ENCODE assay signal across 33 cellular contexts in genomic region chr3:13239467-13239760, GRCh38.
DNase-seq lines count a peak whose midpoint lies in the region; ATAC-seq and TF ChIP-seq lines count a peak whose summit lies in the region.
"Had no signal": no experiment of that assay in that cellular context is flagged by ENCODE, and none has a peak within 500 bp of the region (broad histone marks: within the 10 kb centered on the region; RNA-seq: fewer than 3 reads in every experiment).

No MANE protein-coding gene starts in this region.

- H3K4me3 Mint-ChIP-seq in immature natural killer cell: no peak overlapping the region
- H3K4me3 Mint-ChIP-seq: B cell; CD14-positive monocyte; CD4-positive, alpha-beta memory T cell; CD4-positive, alpha-beta T cell; CD4-positive, CD25-positive, alpha-beta regulatory T cell; CD8-positive, alpha-beta T cell had no signal

- H3K4ac ChIP-seq in neuronal stem cell (ENCODE audit: low read length): no peak overlapping the region

- H3K27me3 ChIP-seq in right cardiac atrium (ENCODE audit: control insufficient read depth, insufficient read depth) (no peaks in the 10 kb centered on the region), heart left ventricle (peaks cover 0 to 4% (median 0%) of the 10 kb centered on the region in 9 donors), BLaER1 (no peaks in the 10 kb centered on the region), neuronal stem cell (ENCODE audit: control insufficient read depth in 3 of 3, insufficient read depth in 3 of 3, low read depth in 1 of 3, low read length in 3 of 3) (no peaks in the 10 kb centered on the region)
- H3K27me3 ChIP-seq in BLaER1 treated with 17β-estradiol and CSF1 and Interleukin-3, amounts not matched to agents 10 nM and 100 nM: peaks cover 0 to 6% (median 0%) of the 10 kb centered on the region in 11 experiments; a peak in 2 of 22 replicates
- H3K27me3 ChIP-seq: BE2C had no signal

- H3K9me3 Mint-ChIP-seq in immature natural killer cell: no peaks in the 10 kb centered on the region
- H3K9me3 Mint-ChIP-seq: CD4-positive, alpha-beta memory T cell; CD4-positive, alpha-beta T cell; CD4-positive, CD25-positive, alpha-beta regulatory T cell; CD8-positive, alpha-beta memory T cell; CD8-positive, alpha-beta T cell had no signal

- peak overlapping the region; percentile 83 for H3K23ac ChIP-seq in neuronal stem cell (ENCODE audit: low read depth, low read length, poor library complexity)

- peak overlapping the region; percentile 73 for H2AK5ac ChIP-seq in neuronal stem cell (ENCODE audit: low read depth, low read length)

- 82% methylated on average over 8 of the region's 8 CpGs for WGBS in right cardiac atrium
- WGBS in heart left ventricle, 4 donors: 82 to 83% (median 83%) methylated on average over 5 to 8 of the region's 8 CpGs
- no CpG with 5 or more reads among the region's 8 CpGs for WGBS in neuronal stem cell (ENCODE audit: extremely low coverage in 2 of 2, insufficient read length in 2 of 2, insufficient replicate concordance in 1 of 2), 2 donors

- H3K79me1 ChIP-seq in neuronal stem cell (ENCODE audit: low read depth, low read length): peaks cover 1% of the 10 kb centered on the region

- no peak overlapping the region for H2BK12ac ChIP-seq in neuronal stem cell (ENCODE audit: low read length)

- H3K4me1 ChIP-seq in right cardiac atrium (ENCODE audit: control insufficient read depth, insufficient read depth, low read length): no peaks in the 10 kb centered on the region
- H3K4me1 ChIP-seq in heart left ventricle: peaks cover 0 to 13% (median 7%) of the 10 kb centered on the region in 12 donors
- peaks cover 100% of the 10 kb centered on the region for H3K4me1 ChIP-seq in BLaER1
- H3K4me1 ChIP-seq in BLaER1 treated with 17β-estradiol and CSF1 and Interleukin-3, amounts not matched to agents 10 nM and 100 nM: peaks cover 32 to 100% (median 96%) of the 10 kb centered on the region in 10 experiments
- peaks cover 8% of the 10 kb centered on the region in 2 donors for H3K4me1 ChIP-seq in neuronal stem cell (ENCODE audit: control insufficient read depth in 2 of 2, insufficient read depth in 1 of 2, low read depth in 1 of 2, low read length in 2 of 2)
- H3K4me1 ChIP-seq: BE2C, Caco-2 had no signal

- no peak for ATAC-seq in right cardiac atrium
- ATAC-seq in heart left ventricle: no peak
- ATAC-seq: A549; CD8-positive, alpha-beta T cell had no signal

- no peak overlapping the region for H2AFZ ChIP-seq in neuronal stem cell (ENCODE audit: low read length)

- no peak overlapping the region for H3K9ac ChIP-seq in BLaER1
- H3K9ac ChIP-seq in BLaER1 treated with 17β-estradiol and CSF1 and Interleukin-3, amounts not matched to agents 10 nM and 100 nM: no peak overlapping the region
- no peak overlapping the region for H3K9ac ChIP-seq in neuronal stem cell (ENCODE audit: low read depth, low read length, poor library complexity)

- H3K36me3 ChIP-seq in heart left ventricle: no peaks in the 10 kb centered on the region
- H3K36me3 ChIP-seq in BLaER1: no peaks in the 10 kb centered on the region
- no peaks in the 10 kb centered on the region for H3K36me3 ChIP-seq in BLaER1 treated with 17β-estradiol and CSF1 and Interleukin-3, amounts not matched to agents 10 nM and 100 nM
- H3K36me3 ChIP-seq in neuronal stem cell (replicated peaks in 1 of 2; ENCODE audit: control insufficient read depth in 2 of 2, insufficient read depth in 2 of 2, low read length in 2 of 2): no peaks in the 10 kb centered on the region
- H3K36me3 ChIP-seq: BE2C had no signal

- TF ChIP-seq CTCF in heart left ventricle (IDR thresholded peaks at IDR 0.05): no peak

- H3K18ac ChIP-seq in neuronal stem cell (ENCODE audit: low read length): peak overlapping the region; percentile 84

- H3K4me1 Mint-ChIP-seq in immature natural killer cell: peaks cover 16 to 20% of the 10 kb centered on the region in 2 donors

- H3K9me3 ChIP-seq in right cardiac atrium (ENCODE audit: control insufficient read depth, low read length): no peaks in the 10 kb centered on the region
- H3K9me3 ChIP-seq in heart left ventricle: no peaks in the 10 kb centered on the region
- no peaks in the 10 kb centered on the region for H3K9me3 ChIP-seq in BLaER1
- no peaks in the 10 kb centered on the region for H3K9me3 ChIP-seq in BLaER1 treated with 17β-estradiol and CSF1 and Interleukin-3, amounts not matched to agents 10 nM and 100 nM (replicated peaks in 1 of 11)
- H3K9me3 ChIP-seq in neuronal stem cell (replicated peaks in 1 of 2; ENCODE audit: control insufficient read depth in 2 of 2, insufficient read depth in 1 of 2, low read depth in 1 of 2, low read length in 2 of 2): no peaks in the 10 kb centered on the region
- H3K9me3 ChIP-seq: A549, BE2C, Caco-2 had no signal

- H3K27me3 Mint-ChIP-seq in immature natural killer cell (ENCODE audit: low read depth in 3 of 3): peaks cover 0 to 9% (median 2%) of the 10 kb centered on the region in 3 donors
- H3K27me3 Mint-ChIP-seq: CD4-positive, alpha-beta memory T cell had no signal

- no peak overlapping the region for H3K27ac ChIP-seq in right cardiac atrium (ENCODE audit: low read length)
- no peak overlapping the region for H3K27ac ChIP-seq in heart left ventricle
- peak overlapping the region; percentile 16; the same call in 1 of the 2 replicates for H3K27ac ChIP-seq in BLaER1
- peak overlapping the region in 1 of 11 experiments; percentile 5; a peak in 1 of 22 replicates for H3K27ac ChIP-seq in BLaER1 treated with 17β-estradiol and CSF1 and Interleukin-3, amounts not matched to agents 10 nM and 100 nM
- H3K27ac ChIP-seq in neuronal stem cell (replicated peaks; ENCODE audit: low read length): no peak overlapping the region
- H3K27ac ChIP-seq: 22Rv1, A549, C4-2B had no signal

- H4K91ac ChIP-seq in neuronal stem cell (ENCODE audit: low read depth, low read length, poor library complexity): peak overlapping the region; percentile 34

- H4K20me1 ChIP-seq in BLaER1: no peaks in the 10 kb centered on the region; the same call in 1 of the 2 replicates
- peaks cover 0 to 8% (median 0%) of the 10 kb centered on the region in 11 experiments; a peak in 1 of 22 replicates for H4K20me1 ChIP-seq in BLaER1 treated with 17β-estradiol and CSF1 and Interleukin-3, amounts not matched to agents 10 nM and 100 nM

- no peak overlapping the region for H4K8ac ChIP-seq in neuronal stem cell (ENCODE audit: low read depth, low read length)

- H3K4me2 ChIP-seq in BLaER1 (peak overlapping the region; percentile 78), neuronal stem cell (ENCODE audit: insufficient read depth, low read length, poor library complexity, severe bottlenecking) (no peak overlapping the region)
- peak overlapping the region in 8 of 11 experiments; percentile 6 to 86 (median 78); a peak in 11 of 22 replicates for H3K4me2 ChIP-seq in BLaER1 treated with 17β-estradiol and CSF1 and Interleukin-3, amounts not matched to agents 10 nM and 100 nM
- H3K4me2 ChIP-seq: A549 had no signal

- no peaks in the 10 kb centered on the region for H3K36me3 Mint-ChIP-seq in immature natural killer cell
- H3K36me3 Mint-ChIP-seq: CD14-positive monocyte; CD4-positive, alpha-beta memory T cell; CD4-positive, CD25-positive, alpha-beta regulatory T cell; CD8-positive, alpha-beta memory T cell; CD8-positive, alpha-beta T cell had no signal

- peak in 2 of 3 donors; percentile 18 to 43 for DNase-seq in right cardiac atrium
- DNase-seq in heart left ventricle: no peak
- no peak for DNase-seq in neuronal stem cell (ENCODE audit: low spot score)
- DNase-seq in mucosa of gallbladder (ENCODE audit: low spot score): no peak
- no peak for DNase-seq in immature natural killer cell
- DNase-seq in stimulated activated CD4-positive, alpha-beta T cell treated with anti-CD3 and anti-CD28 coated beads, Interleukin-4, amount 100 ng/mL, for 1 hour: no peak
- DNase-seq: 8988T; ACHN; AML-193; BE2C; C1 segment of cervical spinal cord; Caco-2; Calu3; CD4-positive, alpha-beta memory T cell; CD4-positive, alpha-beta T cell; CD4-positive, CD25-positive, alpha-beta regulatory T cell; CD8-positive, alpha-beta memory T cell; CD8-positive, alpha-beta T cell; COR-L47; DMS 273 treated with DMSO at 0.1 percent for 48 hours; DMS153; DMS53; DMS79; DMS79 treated with DMSO at 0.1 percent for 48 hours; DND-41; EL had no signal

- H3K4me3 ChIP-seq in right cardiac atrium (ENCODE audit: low read length) (no peak overlapping the region), heart left ventricle (no peak overlapping the region), BLaER1 (no peak overlapping the region), neuronal stem cell (ENCODE audit: low read length in 2 of 2) (no peak overlapping the region)
- no peak overlapping the region for H3K4me3 ChIP-seq in BLaER1 treated with 17β-estradiol and CSF1 and Interleukin-3, amounts not matched to agents 10 nM and 100 nM
- H3K4me3 ChIP-seq: A549 had no signal

- H3K14ac ChIP-seq in neuronal stem cell (ENCODE audit: low read length): no peak overlapping the region

- H2BK5ac ChIP-seq in neuronal stem cell (ENCODE audit: low read length): no peak overlapping the region

- no peak overlapping the region for H2BK15ac ChIP-seq in neuronal stem cell (ENCODE audit: low read length)

- H3K27ac Mint-ChIP-seq in immature natural killer cell: no peak overlapping the region
- H3K27ac Mint-ChIP-seq: B cell; CD14-positive monocyte; CD4-positive, alpha-beta T cell; CD4-positive, CD25-positive, alpha-beta regulatory T cell; CD8-positive, alpha-beta memory T cell; CD8-positive, alpha-beta T cell had no signal

- intact Hi-C loops in right cardiac atrium (cut with DNase I) (no loop called here), heart left ventricle (cut with DNase I) (no loop called here)

- TF ChIP-seq POLR2A in heart left ventricle (IDR thresholded peaks at IDR 0.05): no peak

- H2BK120ac ChIP-seq in neuronal stem cell (ENCODE audit: low read depth, low read length): no peak overlapping the region

Comparison
In these comparisons a context has a peak if more than half of its experiments do, and no peak if none do; other contexts are left out.
1. DNase-seq: peak in right cardiac atrium (2 of 3); none in heart left ventricle (0 of 5), neuronal stem cell (single experiment), mucosa of gallbladder (single experiment), immature natural killer cell (0 of 3) and stimulated activated CD4-positive, alpha-beta T cell treated with anti-CD3 and anti-CD28 coated beads, Interleukin-4, amount 100 ng/mL, for 1 hour (single experiment).